In genomic region chr6:4472953-4473642, GRCh38 we compare ENCODE assay signal across 17 cellular contexts.
"Had no signal": no experiment of that assay in that cellular context is flagged by ENCODE, and none has a peak within 500 bp of the region (broad histone marks: within the 10 kb centered on the region; RNA-seq: fewer than 3 reads in every experiment).

No MANE protein-coding gene starts in this region.

- H3K27me3 ChIP-seq: body of pancreas, thyroid gland had no signal

- H3K4me1 ChIP-seq: body of pancreas, thyroid gland had no signal

- ATAC-seq: activated T-cell treated with anti-CD3 and anti-CD28 coated beads, Interleukin-2, amount 50 U/mL, for 4 hours; body of pancreas had no signal

- H3K36me3 ChIP-seq: thyroid gland had no signal

- H3K9me3 ChIP-seq: thyroid gland had no signal

- H3K27ac ChIP-seq: body of pancreas, coronary artery, thyroid gland, VCaP had no signal

- H3K4me3 ChIP-seq: body of pancreas, coronary artery, thyroid gland had no signal

- DNase-seq: activated CD4-positive, alpha-beta T cell treated with anti-CD3 and anti-CD28 coated beads, Interleukin-2, amount 50 U/mL, for 1 hour; activated CD4-positive, CD25-positive, alpha-beta regulatory T cell treated with anti-CD3 and anti-CD28 coated beads, Interleukin-2, amount 50 U/mL, for 72 hours; activated CD8-positive, alpha-beta memory T cell treated with anti-CD3 and anti-CD28 coated beads, Interleukin-2, amount 50 U/mL, for 4 hours; activated naive CD4-positive, alpha-beta T cell treated with anti-CD3 and anti-CD28 coated beads for 36 hours; activated T-cell treated with anti-CD3 and anti-CD28 coated beads, Interleukin-2, amount 50 U/mL, for 4 hours; body of pancreas; erythroblast; occipital lobe; posterior cingulate gyrus; retina; stimulated activated CD4-positive, alpha-beta T cell treated with anti-CD3 and anti-CD28 coated beads, Interleukin-2, amount 100 ng/mL, for 24 hours; stimulated activated naive CD4-positive, alpha-beta T cell treated with Interleukin-2 at 50 U/mL for 16 hours; thyroid gland had no signal

- FAIRE-seq: endometrium, frontal cortex had no signal
